ENCODE assay signal across 22 cellular contexts in the genomic region with DNA sequence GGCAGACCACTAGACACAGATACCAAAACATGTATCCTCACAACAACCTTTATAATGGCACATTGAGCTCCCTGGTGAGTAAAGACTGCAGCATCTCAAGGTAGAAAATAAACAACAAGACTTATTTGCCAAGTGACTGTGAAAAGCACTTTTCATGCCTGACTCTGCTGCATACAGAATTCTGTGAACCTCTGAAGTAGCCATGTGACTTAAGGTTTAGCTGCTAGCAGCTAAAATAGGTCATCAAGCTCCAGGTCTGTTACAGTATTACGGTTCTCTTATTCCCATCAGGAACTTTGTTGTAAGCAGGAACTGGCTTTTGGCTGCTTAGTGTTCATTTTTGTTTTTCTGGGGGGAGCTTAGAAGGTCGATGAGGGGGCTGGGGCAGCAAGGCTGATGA.
DNase-seq lines count a peak whose midpoint lies in the region; FAIRE-seq and TF ChIP-seq lines count a peak whose summit lies in the region.
"Had no signal": no experiment of that assay in that cellular context is flagged by ENCODE, and none has a peak within 500 bp of the region (broad histone marks: within the 10 kb centered on the region; RNA-seq: fewer than 3 reads in every experiment).

No MANE protein-coding gene starts in this region.

- TF ChIP-seq POLR2A in GM12892 (IDR thresholded peaks at IDR 0.05; ENCODE audit: low read depth, low read length), result no peak

- TF ChIP-seq CTCF in choroid plexus epithelial cell (conservative IDR thresholded peaks at IDR 0.05; ENCODE audit: low read depth, low read length) (no peak), GM13976 (IDR thresholded peaks at IDR 0.05; ENCODE audit: borderline replicate concordance, control extremely low read depth, extremely low read depth, insufficient read depth, missing control alignments) (no peak)

- DNase-seq in G401 (ENCODE audit: low spot score) (peak; percentile 86), GM12892 (ENCODE audit: insufficient read length) (no peak), NCI-H2227 treated with DMSO at 0.1 percent for 48 hours (lab: John Stamatoyannopoulos, UW) (peak; percentile 29), choroid plexus epithelial cell (ENCODE audit: low read depth) (peak; percentile 12), NCI-H2029 treated with DMSO at 0.1 percent for 48 hours (lab: John Stamatoyannopoulos, UW) (no peak), DMS153 treated with DMSO at 0.1 percent for 48 hours (lab: John Stamatoyannopoulos, UW; ENCODE audit: unreplicated experiment) (no peak), SW480 (ENCODE audit: low spot score) (no peak), GM13976 (ENCODE audit: low spot score) (no peak)
- DNase-seq: ACHN; AML-193; Caco-2; CD4-positive, alpha-beta T cell; DMS79; GF-D8; GM23248; HCEC 1CT; IMR-90 had no signal

- in situ Hi-C loops in G401 (cut with HindIII; ENCODE audit: low sequenced_read_pairs) (no loop called here), GM13976 (cut with MboI; ENCODE audit: low sequenced_read_pairs, unreplicated experiment) (no loop called here)

- peak; percentile 48 for FAIRE-seq in GM12892 (lab: Jason Lieb, UNC)
- FAIRE-seq: D721Med, GM19239, H54, HTR-8/SVneo, K562 had no signal

- H3K4me3 ChIP-seq in choroid plexus epithelial cell (ENCODE audit: low read depth, low read length), result no peak overlapping the region
- H3K4me3 ChIP-seq: GM23248, K562 had no signal

Comparison
In these comparisons a context has a peak if more than half of its experiments do, and no peak if none do; other contexts are left out.
1. DNase-seq: peak in G401 (single experiment), NCI-H2227 treated with DMSO at 0.1 percent for 48 hours (single experiment) and choroid plexus epithelial cell (single experiment); none in GM12892 (single experiment), NCI-H2029 treated with DMSO at 0.1 percent for 48 hours (single experiment), DMS153 treated with DMSO at 0.1 percent for 48 hours (single experiment), SW480 (single experiment) and GM13976 (single experiment).